Comparison of ENCODE assay signal across 17 cellular contexts in genomic region chr7:106281127-106281526, GRCh38. TPM values are rescaled to one million over a fixed set of nuclear protein-coding genes. Genes with fewer than 3 reads are reported as not detected.
DNase-seq lines count a peak whose midpoint lies in the region; ATAC-seq and TF ChIP-seq lines count a peak whose summit lies in the region.
"Had no signal": no experiment of that assay in that cellular context is flagged by ENCODE, and none has a peak within 500 bp of the region (broad histone marks: within the 10 kb centered on the region; RNA-seq: fewer than 3 reads in every experiment).

No MANE protein-coding gene starts in this region.

- H3K36me3 Mint-ChIP-seq in activated naive CD4-positive, alpha-beta T cell treated with anti-CD3 and anti-CD28 coated beads for 36 hours (ENCODE audit: low read depth), result peaks cover 73% of the 10 kb centered on the region
- H3K36me3 Mint-ChIP-seq in activated CD8-positive, alpha-beta T cell treated with anti-CD3 and anti-CD28 coated beads for 36 hours (ENCODE audit: low read depth), result peaks cover 80% of the 10 kb centered on the region
- H3K36me3 Mint-ChIP-seq in type B pancreatic cell, result peaks cover 7% of the 10 kb centered on the region

- no peak for DNase-seq in activated naive CD4-positive, alpha-beta T cell treated with anti-CD3 and anti-CD28 coated beads for 36 hours
- no peak for DNase-seq in activated naive CD4-positive, alpha-beta T cell treated with anti-CD3 and anti-CD28 coated beads, Interleukin-2, amount 50 U/mL, for 16 hours
- DNase-seq in activated CD8-positive, alpha-beta T cell treated with anti-CD3 and anti-CD28 coated beads for 36 hours, result no peak
- DNase-seq in epithelial cell of proximal tubule (ENCODE audit: low read depth), result no peak
- no peak for DNase-seq in type B pancreatic cell (ENCODE audit: extremely low spot score, unreplicated experiment)
- no peak for DNase-seq in NCI-H2081 treated with DMSO at 0.1 percent for 48 hours (lab: John Stamatoyannopoulos, UW)
- DNase-seq in T-helper 1 cell, result no peak
- DNase-seq: activated CD4-positive, CD25-positive, alpha-beta regulatory T cell; Caco-2; cortex of kidney; NCI-H1436 treated with DMSO at 0.1 percent for 48 hours; Right ventricle myocardium superior; stimulated activated naive CD4-positive, alpha-beta T cell; uterus had no signal

- peaks cover 53% of the 10 kb centered on the region for H3K4me1 Mint-ChIP-seq in activated naive CD4-positive, alpha-beta T cell treated with anti-CD3 and anti-CD28 coated beads for 36 hours (ENCODE audit: low read depth)
- H3K4me1 Mint-ChIP-seq in activated CD8-positive, alpha-beta T cell treated with anti-CD3 and anti-CD28 coated beads for 36 hours (ENCODE audit: low read depth), result peaks cover 41% of the 10 kb centered on the region
- peaks cover 31% of the 10 kb centered on the region for H3K4me1 Mint-ChIP-seq in type B pancreatic cell (ENCODE audit: unreplicated experiment)

- H3K27ac Mint-ChIP-seq in activated naive CD4-positive, alpha-beta T cell treated with anti-CD3 and anti-CD28 coated beads for 36 hours, result peak overlapping the region; percentile 98
- H3K27ac Mint-ChIP-seq in activated CD8-positive, alpha-beta T cell treated with anti-CD3 and anti-CD28 coated beads for 36 hours, result peak overlapping the region; percentile 96
- H3K27ac Mint-ChIP-seq in type B pancreatic cell, result no peak overlapping the region
- H3K27ac Mint-ChIP-seq: memory B cell had no signal

- peak overlapping the region; percentile 92 for H3K4me3 ChIP-seq in epithelial cell of proximal tubule (ENCODE audit: low read depth, low read length)
- H3K4me3 ChIP-seq: uterus had no signal

- TF ChIP-seq CTCF in activated CD8-positive, alpha-beta T cell treated with anti-CD3 and anti-CD28 coated beads for 36 hours (IDR thresholded peaks at IDR 0.05), result no peak
- no peak for TF ChIP-seq CTCF in epithelial cell of proximal tubule (conservative IDR thresholded peaks at IDR 0.05; ENCODE audit: low read depth, low read length)
- TF ChIP-seq CTCF in type B pancreatic cell (conservative IDR thresholded peaks at IDR 0.05), result no peak

- CTCF ChIA-PET in activated naive CD4-positive, alpha-beta T cell treated with anti-CD3 and anti-CD28 coated beads for 36 hours (lab: Charles Lee), result interaction anchor here (1.4 to 1.5 kb wide), 2 partner anchors 181 to 202 kb away, joined by 3 to 8 read pairs; no protein-coding TSS in a partner anchor
- CTCF ChIA-PET in activated CD8-positive, alpha-beta T cell treated with anti-CD3 and anti-CD28 coated beads for 36 hours (lab: Charles Lee), result interaction anchor here (1.1 to 2.1 kb wide), 4 partner anchors 11 to 181 kb away, joined by 3 to 6 read pairs (median 6); no protein-coding TSS in a partner anchor

- peak overlapping the region; percentile 92 for H3K4me3 Mint-ChIP-seq in activated naive CD4-positive, alpha-beta T cell treated with anti-CD3 and anti-CD28 coated beads for 36 hours
- peak overlapping the region; percentile 88 for H3K4me3 Mint-ChIP-seq in activated CD8-positive, alpha-beta T cell treated with anti-CD3 and anti-CD28 coated beads for 36 hours
- peak overlapping the region; percentile 37 for H3K4me3 Mint-ChIP-seq in type B pancreatic cell
- H3K4me3 Mint-ChIP-seq: memory B cell; T-helper 1 cell treated with Interleukin-12 subunit alpha and Interleukin-12 subunit beta and Interleukin-4 antibody, amounts not matched to agents 30 μg/mL and 1 μg/mL, for 36 hours had no signal

- ATAC-seq in activated CD8-positive, alpha-beta T cell treated with anti-CD3 and anti-CD28 coated beads for 36 hours, result no peak
- ATAC-seq in GM21528 (IDR thresholded peaks at IDR 0.05; ENCODE audit: low FRiP score, unreplicated experiment), result no peak

- H3K27me3 Mint-ChIP-seq in activated naive CD4-positive, alpha-beta T cell treated with anti-CD3 and anti-CD28 coated beads for 36 hours (ENCODE audit: low read depth), result no peaks in the 10 kb centered on the region
- H3K27me3 Mint-ChIP-seq in activated CD8-positive, alpha-beta T cell treated with anti-CD3 and anti-CD28 coated beads for 36 hours, result no peaks in the 10 kb centered on the region
- H3K27me3 Mint-ChIP-seq in type B pancreatic cell, result no peaks in the 10 kb centered on the region
- H3K27me3 Mint-ChIP-seq: memory B cell had no signal

- intact Hi-C loops in activated naive CD4-positive, alpha-beta T cell treated with anti-CD3 and anti-CD28 coated beads for 36 hours (cut with micrococcal nuclease), result loop anchor here (10.0 kb wide), 4 partner anchors 584 to 1464 kb away; partner anchors contain the start of genes CBLL1 and PIK3CG
- intact Hi-C loops in activated CD8-positive, alpha-beta T cell treated with anti-CD3 and anti-CD28 coated beads for 36 hours (cut with micrococcal nuclease), result loop anchor here (5.0 kb wide), 1 partner anchor 146 kb away; no protein-coding TSS in a partner anchor

- POLR2A ChIA-PET in activated CD8-positive, alpha-beta T cell treated with anti-CD3 and anti-CD28 coated beads for 36 hours (lab: Charles Lee), result interaction anchor here (1.1 to 2.8 kb wide), 8 partner anchors 10 to 181 kb away, joined by 3 to 17 read pairs (median 5); no protein-coding TSS in a partner anchor

- no peaks in the 10 kb centered on the region for H3K9me3 Mint-ChIP-seq in activated naive CD4-positive, alpha-beta T cell treated with anti-CD3 and anti-CD28 coated beads for 36 hours
- H3K9me3 Mint-ChIP-seq in activated CD8-positive, alpha-beta T cell treated with anti-CD3 and anti-CD28 coated beads for 36 hours, result peaks cover under 1% of the 10 kb centered on the region
- H3K9me3 Mint-ChIP-seq in type B pancreatic cell, result peaks cover 7% of the 10 kb centered on the region
- H3K9me3 Mint-ChIP-seq: memory B cell; T-helper 1 cell treated with Interleukin-12 subunit alpha and Interleukin-12 subunit beta and Interleukin-4 antibody, amounts not matched to agents 30 μg/mL and 1 μg/mL, for 36 hours had no signal

RNA-seq across cellular contexts. Expression of gene NAMPT, which starts 3.7 kb away (rescaled TPM):
- total RNA-seq in activated naive CD4-positive, alpha-beta T cell treated with anti-CD3 and anti-CD28 coated beads for 36 hours, result 1,000 to 10,000 TPM in 1 of 2 experiments, 100 to 1,000 TPM in 1; 932 to 1,015 TPM
- total RNA-seq in activated CD8-positive, alpha-beta T cell treated with anti-CD3 and anti-CD28 coated beads for 36 hours, result 100 to 1,000 TPM; 790 to 812 TPM
- 81.0 and 89.7 TPM in 2 replicates for total RNA-seq in epithelial cell of proximal tubule
- 60.0 and 80.6 TPM in 2 replicates for total RNA-seq in type B pancreatic cell (ENCODE audit: low replicate concordance)

Comparison
In these comparisons a context has a peak if more than half of its experiments do, and no peak if none do; other contexts are left out.
1. H3K4me3 Mint-ChIP-seq: peak in every context shown above with its lines; median percentile 92 in activated naive CD4-positive, alpha-beta T cell treated with anti-CD3 and anti-CD28 coated beads for 36 hours; 88 in activated CD8-positive, alpha-beta T cell treated with anti-CD3 and anti-CD28 coated beads for 36 hours; 37 in type B pancreatic cell.